ENCODE assay signal across 27 cellular contexts in the genomic region with DNA sequence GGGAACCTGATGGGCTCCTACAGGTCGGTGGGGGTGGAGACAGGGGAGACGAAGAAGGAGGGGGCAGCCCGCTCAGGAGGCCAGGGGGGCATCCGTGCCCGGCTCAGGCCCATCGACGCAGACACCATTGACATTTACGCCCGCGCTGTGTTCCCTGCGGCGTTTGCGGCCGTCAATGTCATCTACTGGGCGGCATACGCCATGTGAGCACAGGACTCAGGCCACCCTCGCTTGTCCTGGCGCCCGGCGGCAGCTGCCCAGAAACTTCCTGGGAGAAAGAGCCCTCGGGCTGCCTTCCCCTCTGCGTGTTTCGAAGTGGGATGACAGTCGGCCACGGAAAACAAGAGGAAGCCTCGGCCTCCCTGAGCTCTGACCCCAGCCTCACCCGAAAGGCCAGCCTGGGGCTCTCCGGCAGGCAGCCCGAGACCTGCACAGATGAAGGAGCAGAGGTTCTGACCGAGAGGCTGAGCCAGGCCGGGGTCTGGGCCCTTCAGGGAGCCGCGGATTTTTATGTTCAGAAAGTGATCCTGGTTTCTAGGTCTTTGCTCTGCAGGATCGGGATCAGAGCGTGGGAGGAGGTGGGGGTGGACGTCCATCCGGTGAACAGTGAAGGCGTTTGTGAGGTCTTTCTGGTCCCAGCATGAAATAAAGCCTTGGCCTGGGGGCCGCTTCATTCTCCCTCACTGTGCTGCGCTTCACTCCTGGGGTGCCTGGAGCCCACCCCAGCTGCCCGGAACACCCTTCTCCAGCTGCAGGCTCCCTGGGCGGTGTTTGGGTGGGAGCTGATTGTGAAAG.
"Had no signal": no experiment of that assay in that cellular context is flagged by ENCODE, and none has a peak within 500 bp of the region (broad histone marks: within the 10 kb centered on the region; RNA-seq: fewer than 3 reads in every experiment).

No MANE protein-coding gene starts in this region.

- ATAC-seq: foreskin keratinocyte; gastroesophageal sphincter; heart right ventricle; left colon; left ventricle myocardium superior; lower lobe of right lung; naive thymus-derived CD8-positive, alpha-beta T cell; sciatic nerve; stimulated activated naive CD8-positive, alpha-beta T cell treated with anti-CD3 and anti-CD28 coated beads, Interleukin-15, amount 100 ng/mL, for 72 hours; upper lobe of right lung had no signal

- H3K4me3 ChIP-seq: colonic mucosa, esophagus muscularis mucosa, gastroesophageal sphincter, heart right ventricle, lower lobe of right lung, smooth muscle cell, suprapubic skin, transverse colon, upper lobe of right lung, uterus had no signal

- H3K4me2 ChIP-seq: smooth muscle cell had no signal

- H3K27me3 ChIP-seq: colonic mucosa, heart right ventricle, transverse colon, upper lobe of right lung, uterus had no signal

- DNase-seq: colonic mucosa; effector memory CD4-positive, alpha-beta T cell; foreskin keratinocyte; heart right ventricle; hippocampal formation; immature natural killer cell; islet precursor cell; kidney glomerular epithelial cell; left colon; left ventricle myocardium superior; lower lobe of right lung; naive thymus-derived CD8-positive, alpha-beta T cell; stimulated activated CD4-positive, alpha-beta T cell treated with anti-CD3 and anti-CD28 coated beads, Interleukin-12 subunit alpha, Interleukin-12 subunit beta, amount 100 ng/mL, for 4 hours; stimulated activated CD4-positive, alpha-beta T cell treated with anti-CD3 and anti-CD28 coated beads, Interleukin-1b, Interleukin-23, amount 100 ng/mL, for 48 hours; stimulated activated CD4-positive, alpha-beta T cell treated with anti-CD3 and anti-CD28 coated beads, Interleukin-4, amount 100 ng/mL, for 1 hour; stimulated activated CD8-positive, alpha-beta memory T cell treated with anti-CD3 and anti-CD28 coated beads, Interleukin-4, amount 100 ng/mL, for 48 hours; stimulated activated naive CD4-positive, alpha-beta T cell; stimulated activated naive CD8-positive, alpha-beta T cell treated with anti-CD3 and anti-CD28 coated beads, Interleukin-15, amount 100 ng/mL, for 72 hours; transverse colon; upper lobe of right lung; uterus had no signal

- H3K27ac ChIP-seq: colonic mucosa, esophagus muscularis mucosa, foreskin keratinocyte, gastroesophageal sphincter, heart right ventricle, lower lobe of right lung, parathyroid adenoma, suprapubic skin, transverse colon, upper lobe of right lung, uterus had no signal

- H3K9me3 ChIP-seq: colonic mucosa, esophagus muscularis mucosa, gastroesophageal sphincter, heart right ventricle, lower lobe of right lung, suprapubic skin, transverse colon, upper lobe of right lung, uterus had no signal

- H3K4me1 ChIP-seq: colonic mucosa, foreskin keratinocyte, parathyroid adenoma, transverse colon, uterus had no signal

- H3K9ac ChIP-seq: parathyroid adenoma had no signal

- H3K36me3 ChIP-seq: colonic mucosa, esophagus muscularis mucosa, gastroesophageal sphincter, heart right ventricle, lower lobe of right lung, suprapubic skin, transverse colon, upper lobe of right lung, uterus had no signal
